9 cellular contexts compared by ENCODE assay signal in the genomic region with DNA sequence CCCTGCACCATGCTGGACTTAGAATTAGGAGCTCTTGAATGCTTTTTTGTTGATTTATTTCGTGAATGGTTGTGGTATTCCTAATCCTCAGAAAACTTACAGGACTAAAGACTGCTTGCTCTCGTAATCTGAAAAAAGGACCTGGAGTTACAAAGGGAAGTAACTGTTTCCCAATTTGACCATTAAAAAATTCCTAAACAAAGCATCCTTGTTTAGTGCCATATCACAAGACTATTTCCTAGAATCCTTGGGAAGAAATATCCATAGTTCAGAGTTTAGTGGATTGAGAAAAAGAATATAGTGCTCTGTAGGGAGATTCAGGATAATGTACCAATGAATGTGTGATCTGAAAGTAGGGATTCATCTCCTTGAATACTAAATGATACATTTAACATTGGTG.
"Had no signal": no experiment of that assay in that cellular context is flagged by ENCODE, and none has a peak within 500 bp of the region (broad histone marks: within the 10 kb centered on the region; RNA-seq: fewer than 3 reads in every experiment).

No MANE protein-coding gene starts in this region.

- H3K4me1 Mint-ChIP-seq: IgD-negative memory B cell had no signal

- H3K9me3 Mint-ChIP-seq: HFFc6 had no signal

- H3K27ac Mint-ChIP-seq: HFFc6, IgD-negative memory B cell had no signal

- H3K27me3 Mint-ChIP-seq: IgD-negative memory B cell had no signal

- ATAC-seq: HCT116, HepG2 had no signal

- H3K9me3 ChIP-seq: HAP-1 had no signal

- DNase-seq: GM23248, GOT3, H7, HFFc6, KBM-7 had no signal

- H3K4me3 Mint-ChIP-seq: HFFc6, IgD-negative memory B cell had no signal

- FAIRE-seq: HepG2 had no signal

- H3K36me3 Mint-ChIP-seq: IgD-negative memory B cell had no signal
